20 cellular contexts compared by ENCODE assay signal in genomic region chr5:104171958-104172357, GRCh38.
DNase-seq lines count a peak whose midpoint lies in the region; FAIRE-seq and TF ChIP-seq lines count a peak whose summit lies in the region.
"Had no signal": no experiment of that assay in that cellular context is flagged by ENCODE, and none has a peak within 500 bp of the region (broad histone marks: within the 10 kb centered on the region; RNA-seq: fewer than 3 reads in every experiment).

No MANE protein-coding gene starts in this region.

- H3K27me3 ChIP-seq in A673 (replicated peaks; ENCODE audit: insufficient read depth, low read depth, low read length, poor library complexity) = no peaks in the 10 kb centered on the region
- H3K27me3 ChIP-seq: BE2C; BLaER1 treated with 17β-estradiol and CSF1 and Interleukin-3, amounts not matched to agents 10 nM and 100 nM had no signal

- H3K9me3 ChIP-seq in A673 (ENCODE audit: low read depth, low read length, poor library complexity, severe bottlenecking) (no peaks in the 10 kb centered on the region), kidney (ENCODE audit: control insufficient read depth in 1 of 2, low read length in 2 of 2) (no peaks in the 10 kb centered on the region)
- H3K9me3 ChIP-seq: BE2C; BLaER1 treated with 17β-estradiol and CSF1 and Interleukin-3, amounts not matched to agents 10 nM and 100 nM; HAP-1 had no signal

- H3K9me3 Mint-ChIP-seq in brain (peaks cover 0 to 4% (median 3%) of the 10 kb centered on the region in 5 experiments), chondrocyte (ENCODE audit: low read depth) (no peaks in the 10 kb centered on the region)
- H3K9me3 Mint-ChIP-seq: CD14-positive monocyte, HFFc6 had no signal

- TF ChIP-seq CTCF in A673 (conservative IDR thresholded peaks at IDR 0.05; ENCODE audit: low read depth, low read length) (no peak), brain (conservative IDR thresholded peaks at IDR 0.05) (no peak), chondrocyte (IDR thresholded peaks at IDR 0.05) (no peak), kidney (IDR thresholded peaks at IDR 0.05; ENCODE audit: borderline replicate concordance, extremely low read depth, insufficient read depth) (no peak)

- H3K27me3 Mint-ChIP-seq in brain (no peaks in the 10 kb centered on the region), chondrocyte (ENCODE audit: low read depth) (no peaks in the 10 kb centered on the region)
- H3K27me3 Mint-ChIP-seq: CD4-positive, alpha-beta T cell; CD8-positive, alpha-beta memory T cell had no signal

- H3K27ac ChIP-seq in A673 (ENCODE audit: low read depth, low read length, poor library complexity, severe bottlenecking) (no peak overlapping the region), kidney (ENCODE audit: low read depth in 2 of 2, low read length in 2 of 2) (no peak overlapping the region)
- H3K27ac ChIP-seq: BLaER1 treated with 17β-estradiol and CSF1 and Interleukin-3, amounts not matched to agents 10 nM and 100 nM had no signal

- H3K4me1 ChIP-seq in A673 (ENCODE audit: insufficient read depth, low read length, poor library complexity, severe bottlenecking) = peaks cover 22% of the 10 kb centered on the region
- H3K4me1 ChIP-seq in kidney (ENCODE audit: control insufficient read depth in 1 of 2, insufficient read depth in 1 of 2, low read depth in 1 of 2, low read length in 2 of 2) = no peaks in the 10 kb centered on the region
- H3K4me1 ChIP-seq: BLaER1 treated with 17β-estradiol and CSF1 and Interleukin-3, amounts not matched to agents 10 nM and 100 nM had no signal

- H3K9ac ChIP-seq in kidney (ENCODE audit: low read length in 2 of 2) = no peak overlapping the region
- H3K9ac ChIP-seq: BLaER1 treated with 17β-estradiol and CSF1 and Interleukin-3, amounts not matched to agents 10 nM and 100 nM had no signal

- CTCF ChIA-PET in A673 (lab: Charles Lee) = no interaction called here

- FAIRE-seq in kidney (lab: Jason Lieb, UNC) = no peak
- FAIRE-seq: GM12892, H54 had no signal

- H3K27ac Mint-ChIP-seq in brain (peak overlapping the region in 3 of 5 experiments; percentile 44 to 64 (median 56)), chondrocyte (ENCODE audit: unreplicated experiment) (no peak overlapping the region)
- H3K27ac Mint-ChIP-seq: CD14-positive monocyte; CD4-positive, alpha-beta T cell; CD8-positive, alpha-beta memory T cell; HFFc6 had no signal

- intact Hi-C loops in A673 (cut with micrococcal nuclease; ENCODE audit: unreplicated experiment) (loop anchor here (10.0 kb wide), 1 partner anchor 227 kb away; no protein-coding TSS in a partner anchor), kidney (cut with DNase I) (no loop called here)

- no TSS peak for BruUV-seq in A673 (replicated peaks; lab: Mats Ljungman, UMichigan)

- H3K36me3 ChIP-seq in A673 (ENCODE audit: insufficient read depth, low read length, poor library complexity, severe bottlenecking) (no peaks in the 10 kb centered on the region), kidney (ENCODE audit: control insufficient read depth in 1 of 2, insufficient read depth in 2 of 2, low read length in 2 of 2) (no peaks in the 10 kb centered on the region)
- H3K36me3 ChIP-seq: BE2C; BLaER1 treated with 17β-estradiol and CSF1 and Interleukin-3, amounts not matched to agents 10 nM and 100 nM; HAP-1 had no signal

- peaks cover 21% of the 10 kb centered on the region for H3K4me1 Mint-ChIP-seq in brain
- no peaks in the 10 kb centered on the region for H3K4me1 Mint-ChIP-seq in chondrocyte (ENCODE audit: low read depth)
- H3K4me1 Mint-ChIP-seq: CD14-positive monocyte; CD8-positive, alpha-beta memory T cell had no signal

- DNase-seq in A172 (ENCODE audit: low spot score) (peak; percentile 48), A673 (ENCODE audit: low spot score) (peak; percentile 85), putamen (ENCODE audit: low spot score) (peak; percentile 49), chondrocyte (ENCODE audit: low spot score) (no peak), kidney (no peak)
- DNase-seq: ACHN; AML-193; BE2C; CD4-positive, alpha-beta T cell; CD8-positive, alpha-beta memory T cell; DMS153; DND-41; GOT3; HFFc6 had no signal

- H3K4me3 Mint-ChIP-seq in brain = no peak overlapping the region
- H3K4me3 Mint-ChIP-seq in chondrocyte (ENCODE audit: unreplicated experiment) = no peak overlapping the region
- H3K4me3 Mint-ChIP-seq: CD14-positive monocyte; CD4-positive, alpha-beta T cell; CD8-positive, alpha-beta memory T cell; HFFc6 had no signal

- H3K4me3 ChIP-seq in A673 (ENCODE audit: low read depth, low read length, poor library complexity, severe bottlenecking) (no peak overlapping the region), kidney (ENCODE audit: low read length in 2 of 2) (no peak overlapping the region)
- H3K4me3 ChIP-seq: BLaER1 treated with 17β-estradiol and CSF1 and Interleukin-3, amounts not matched to agents 10 nM and 100 nM; HAP-1 had no signal

- POLR2A ChIA-PET in A673 (lab: Charles Lee; ENCODE audit: low non-redundant PET) = interaction anchor here (0.6 kb wide), 1 partner anchor 166 kb away, joined by 3 read pairs; no protein-coding TSS in a partner anchor

- H3K36me3 Mint-ChIP-seq in brain (no peaks in the 10 kb centered on the region), chondrocyte (ENCODE audit: low read depth) (no peaks in the 10 kb centered on the region)
- H3K36me3 Mint-ChIP-seq: CD14-positive monocyte; CD8-positive, alpha-beta memory T cell had no signal

Comparison
In these comparisons a context has a peak if more than half of its experiments do, and no peak if none do; other contexts are left out.
1. DNase-seq: peak in A172 (single experiment), A673 (single experiment) and putamen (single experiment); none in chondrocyte (single experiment) and kidney (single experiment).